11 cellular contexts compared by ENCODE assay signal in the genomic region with DNA sequence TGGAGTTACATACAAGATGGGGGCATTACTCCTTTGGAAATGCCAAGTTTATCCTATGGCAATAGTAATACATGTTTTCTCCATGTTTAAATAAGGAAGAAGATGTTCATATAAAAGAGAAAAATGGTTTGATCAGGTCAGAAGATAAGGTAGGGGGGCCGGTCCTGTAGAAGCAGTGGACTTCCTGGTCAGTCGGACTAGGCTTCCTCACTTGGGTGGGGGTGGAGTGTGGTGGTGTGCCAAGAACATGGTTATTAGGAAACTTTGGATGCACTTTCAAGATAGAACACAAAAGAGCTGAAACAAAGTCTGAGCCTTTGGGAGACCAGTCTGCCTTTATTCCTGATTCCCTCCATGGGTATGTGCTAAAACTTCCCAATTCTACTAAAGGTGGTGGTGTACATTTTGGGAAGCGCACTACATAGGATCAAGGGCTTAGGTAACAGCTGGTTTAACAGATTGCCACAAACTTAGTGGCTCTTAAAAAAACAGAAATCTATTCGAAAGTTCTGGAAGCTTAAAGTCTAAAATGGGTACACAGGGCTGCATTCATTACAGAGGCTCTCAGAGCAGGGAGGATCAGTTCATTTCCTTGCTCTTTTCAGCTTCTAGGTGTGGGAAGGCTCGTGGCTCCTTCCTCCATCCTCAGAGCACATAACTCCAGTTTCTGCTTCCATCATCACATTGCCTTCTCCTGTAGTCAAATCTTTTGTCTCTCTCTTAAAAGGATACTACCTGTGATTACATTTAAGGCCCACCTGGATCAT.
DNase-seq lines count a peak whose midpoint lies in the region; ATAC-seq and TF ChIP-seq lines count a peak whose summit lies in the region.
"Had no signal": no experiment of that assay in that cellular context is flagged by ENCODE, and none has a peak within 500 bp of the region (broad histone marks: within the 10 kb centered on the region; RNA-seq: fewer than 3 reads in every experiment).

No MANE protein-coding gene starts in this region.

- H3K27ac ChIP-seq in dorsolateral prefrontal cortex (peak overlapping the region in 47 of 59 donors; percentile 4 to 79 (median 56)), testis (no peak overlapping the region)
- H3K27ac ChIP-seq: transverse colon had no signal

- WGBS in testis, 2 donors: 60 to 78% methylated on average over 5 of the region's 5 CpGs

- H3K4me3 Mint-ChIP-seq in activated T-helper 17 cell treated with anti-CD3 and anti-CD28 coated beads, Interleukin-2, amount 50 U/mL, for 72 hours: no peak overlapping the region
- H3K4me3 Mint-ChIP-seq: activated CD4-positive, alpha-beta T cell treated with anti-CD3 and anti-CD28 coated beads, Interleukin-2, amount 10 ng/mL, durations not matched to agents 24 days and 14 days; CD14-positive monocyte had no signal

- DNase-seq in dorsolateral prefrontal cortex: no peak
- DNase-seq in left lobe of liver (ENCODE audit: low spot score): peak; percentile 54
- peak; percentile 45 for DNase-seq in testis
- no peak for DNase-seq in KG1 (lab: John Stamatoyannopoulos, UW)
- DNase-seq: activated CD4-positive, alpha-beta T cell treated with anti-CD3 and anti-CD28 coated beads, Interleukin-2, amount 10 ng/mL, durations not matched to agents 24 days and 14 days; stimulated activated CD4-positive, alpha-beta T cell treated with anti-CD3 and anti-CD28 coated beads, Interleukin-2, amount 100 ng/mL, for 48 hours; transverse colon had no signal

- H3K4me1 ChIP-seq in testis: no peaks in the 10 kb centered on the region

- H3K27ac Mint-ChIP-seq in activated T-helper 17 cell treated with anti-CD3 and anti-CD28 coated beads, Interleukin-2, amount 50 U/mL, for 72 hours: peak overlapping the region; percentile 54
- H3K27ac Mint-ChIP-seq: activated CD4-positive, alpha-beta T cell treated with anti-CD3 and anti-CD28 coated beads, Interleukin-2, amount 10 ng/mL, durations not matched to agents 24 days and 14 days had no signal

- H3K36me3 Mint-ChIP-seq in activated T-helper 17 cell treated with anti-CD3 and anti-CD28 coated beads, Interleukin-2, amount 50 U/mL, for 72 hours (ENCODE audit: low read depth): peaks cover 96% of the 10 kb centered on the region

- H3K9me3 ChIP-seq in testis: no peaks in the 10 kb centered on the region
- H3K9me3 ChIP-seq: transverse colon had no signal

- intact Hi-C loops in dorsolateral prefrontal cortex (cut with DNase I) (no loop called here), testis (cut with DNase I; ENCODE audit: low total_unique reads) (no loop called here)

- TF ChIP-seq POLR2A in testis (IDR thresholded peaks at IDR 0.05): no peak

- H3K4me3 ChIP-seq in dorsolateral prefrontal cortex: no peak overlapping the region
- H3K4me3 ChIP-seq in testis: no peak overlapping the region
- H3K4me3 ChIP-seq: transverse colon had no signal

- no peaks in the 10 kb centered on the region for H3K36me3 ChIP-seq in testis (ENCODE audit: low read depth, missing control alignments)

- peaks cover 5% of the 10 kb centered on the region for H3K4me1 Mint-ChIP-seq in activated T-helper 17 cell treated with anti-CD3 and anti-CD28 coated beads, Interleukin-2, amount 50 U/mL, for 72 hours
- H3K4me1 Mint-ChIP-seq: activated CD4-positive, alpha-beta T cell treated with anti-CD3 and anti-CD28 coated beads, Interleukin-2, amount 10 ng/mL, durations not matched to agents 24 days and 14 days; CD14-positive monocyte had no signal

- no peaks in the 10 kb centered on the region for H3K9me3 Mint-ChIP-seq in activated T-helper 17 cell treated with anti-CD3 and anti-CD28 coated beads, Interleukin-2, amount 50 U/mL, for 72 hours
- H3K9me3 Mint-ChIP-seq: activated CD4-positive, alpha-beta T cell treated with anti-CD3 and anti-CD28 coated beads, Interleukin-2, amount 10 ng/mL, durations not matched to agents 24 days and 14 days had no signal

- H3K27me3 ChIP-seq in dorsolateral prefrontal cortex: no peaks in the 10 kb centered on the region
- H3K27me3 ChIP-seq in testis: no peaks in the 10 kb centered on the region
- H3K27me3 ChIP-seq: transverse colon had no signal

- no peak for ATAC-seq in activated T-helper 17 cell treated with anti-CD3 and anti-CD28 coated beads, Interleukin-2, amount 50 U/mL, for 72 hours (replicated peaks)
- peak; percentile 84 for ATAC-seq in left lobe of liver
- ATAC-seq in GM18868 (IDR thresholded peaks at IDR 0.05; ENCODE audit: unreplicated experiment): no peak
- ATAC-seq in HG03095 (IDR thresholded peaks at IDR 0.05; ENCODE audit: unreplicated experiment): no peak

- no peak for TF ChIP-seq CTCF in dorsolateral prefrontal cortex (IDR thresholded peaks at IDR 0.05 in 54 of 56, conservative IDR thresholded peaks at IDR 0.05 in 2 of 56; ENCODE audit: low read depth in 1 of 56, partially characterized antibody in 56 of 56)
- no peak for TF ChIP-seq CTCF in testis (IDR thresholded peaks at IDR 0.05)

- no peaks in the 10 kb centered on the region for H3K27me3 Mint-ChIP-seq in activated T-helper 17 cell treated with anti-CD3 and anti-CD28 coated beads, Interleukin-2, amount 50 U/mL, for 72 hours
- H3K27me3 Mint-ChIP-seq: activated CD4-positive, alpha-beta T cell treated with anti-CD3 and anti-CD28 coated beads, Interleukin-2, amount 10 ng/mL, durations not matched to agents 24 days and 14 days had no signal

Comparison
In these comparisons a context has a peak if more than half of its experiments do, and no peak if none do; other contexts are left out.
1. DNase-seq: peak in left lobe of liver (single experiment) and testis (single experiment); none in dorsolateral prefrontal cortex (0 of 10) and KG1 (single experiment).
2. H3K27ac ChIP-seq: peak in dorsolateral prefrontal cortex (47 of 59); none in testis (0 of 2).